Comparison of ENCODE assay signal across 8 cellular contexts in the genomic region with DNA sequence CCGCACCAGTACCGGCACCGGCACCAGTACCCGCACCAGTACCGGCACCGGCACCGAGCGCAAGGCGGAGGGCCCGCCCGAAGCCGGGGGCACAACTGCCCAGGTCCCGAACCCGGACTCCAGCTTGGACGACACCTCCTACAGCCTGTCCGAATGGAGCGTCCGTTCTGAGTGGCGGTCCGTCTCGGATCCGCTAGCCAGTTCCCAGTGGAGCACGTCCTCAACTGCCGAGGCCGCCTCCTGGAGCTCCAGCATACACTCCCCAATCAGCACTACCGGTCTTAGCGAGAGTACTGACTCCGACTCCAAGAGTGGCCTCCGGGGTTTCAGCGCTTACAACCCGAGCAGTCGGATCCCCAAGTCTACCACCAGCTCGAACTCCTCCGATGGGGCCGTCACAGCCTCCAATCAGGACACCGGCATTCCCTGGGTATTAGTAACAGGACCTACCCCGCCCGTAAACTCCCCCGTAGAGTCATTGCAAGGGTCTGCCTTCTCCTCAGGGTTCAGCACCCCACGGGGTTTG.
DNase-seq lines count a peak whose midpoint lies in the region; ATAC-seq lines count a peak whose summit lies in the region.

No MANE protein-coding gene starts in this region.

- no peak overlapping the region for H3K27ac ChIP-seq in effector memory CD4-positive, alpha-beta T cell (ENCODE audit: insufficient read depth, low read length, poor library complexity, severe bottlenecking)

- H3K36me3 ChIP-seq in effector memory CD4-positive, alpha-beta T cell (ENCODE audit: control insufficient read depth, insufficient read depth, low read length), result no peaks in the 10 kb centered on the region

- no peaks in the 10 kb centered on the region for H3K27me3 ChIP-seq in effector memory CD4-positive, alpha-beta T cell (replicated peaks; ENCODE audit: control insufficient read depth, insufficient read depth, low read length, poor library complexity, severe bottlenecking)

- no peaks in the 10 kb centered on the region for H3K4me1 ChIP-seq in effector memory CD4-positive, alpha-beta T cell (ENCODE audit: control insufficient read depth, insufficient read depth, low read length, poor library complexity, severe bottlenecking)

- peak overlapping the region; percentile 65 for H3K4me3 ChIP-seq in effector memory CD4-positive, alpha-beta T cell (ENCODE audit: insufficient read depth, low read depth, low read length, poor library complexity, severe bottlenecking)

- H3K9me3 ChIP-seq in effector memory CD4-positive, alpha-beta T cell (ENCODE audit: control insufficient read depth, low read length), result no peaks in the 10 kb centered on the region

- DNase-seq in EL (peak; percentile 43), medulla oblongata (ENCODE audit: extremely low spot score) (peak; percentile 20), middle frontal gyrus (ENCODE audit: extremely low spot score, low spot score) (no peak), SIG-M5 (lab: John Stamatoyannopoulos, UW) (no peak)
- peak; percentile 8 for DNase-seq in activated CD4-positive, alpha-beta T cell treated with anti-CD3 and anti-CD28 coated beads for 1 hour
- DNase-seq in effector memory CD4-positive, alpha-beta T cell, result no peak
- peak in 5 of 6 experiments; percentile 2 to 66 (median 22) for DNase-seq in stimulated activated naive CD4-positive, alpha-beta T cell (lab: John Stamatoyannopoulos, UW)

- peak; percentile 21 for ATAC-seq in HG03432 (IDR thresholded peaks at IDR 0.05; ENCODE audit: unreplicated experiment)

Comparison
In these comparisons a context has a peak if more than half of its experiments do, and no peak if none do; other contexts are left out.
1. DNase-seq: peak in EL (single experiment), activated CD4-positive, alpha-beta T cell treated with anti-CD3 and anti-CD28 coated beads for 1 hour (single experiment), medulla oblongata (single experiment) and stimulated activated naive CD4-positive, alpha-beta T cell (5 of 6); none in effector memory CD4-positive, alpha-beta T cell (0 of 3), middle frontal gyrus (single experiment) and SIG-M5 (single experiment).